21 cellular contexts compared by ENCODE assay signal in the genomic region with DNA sequence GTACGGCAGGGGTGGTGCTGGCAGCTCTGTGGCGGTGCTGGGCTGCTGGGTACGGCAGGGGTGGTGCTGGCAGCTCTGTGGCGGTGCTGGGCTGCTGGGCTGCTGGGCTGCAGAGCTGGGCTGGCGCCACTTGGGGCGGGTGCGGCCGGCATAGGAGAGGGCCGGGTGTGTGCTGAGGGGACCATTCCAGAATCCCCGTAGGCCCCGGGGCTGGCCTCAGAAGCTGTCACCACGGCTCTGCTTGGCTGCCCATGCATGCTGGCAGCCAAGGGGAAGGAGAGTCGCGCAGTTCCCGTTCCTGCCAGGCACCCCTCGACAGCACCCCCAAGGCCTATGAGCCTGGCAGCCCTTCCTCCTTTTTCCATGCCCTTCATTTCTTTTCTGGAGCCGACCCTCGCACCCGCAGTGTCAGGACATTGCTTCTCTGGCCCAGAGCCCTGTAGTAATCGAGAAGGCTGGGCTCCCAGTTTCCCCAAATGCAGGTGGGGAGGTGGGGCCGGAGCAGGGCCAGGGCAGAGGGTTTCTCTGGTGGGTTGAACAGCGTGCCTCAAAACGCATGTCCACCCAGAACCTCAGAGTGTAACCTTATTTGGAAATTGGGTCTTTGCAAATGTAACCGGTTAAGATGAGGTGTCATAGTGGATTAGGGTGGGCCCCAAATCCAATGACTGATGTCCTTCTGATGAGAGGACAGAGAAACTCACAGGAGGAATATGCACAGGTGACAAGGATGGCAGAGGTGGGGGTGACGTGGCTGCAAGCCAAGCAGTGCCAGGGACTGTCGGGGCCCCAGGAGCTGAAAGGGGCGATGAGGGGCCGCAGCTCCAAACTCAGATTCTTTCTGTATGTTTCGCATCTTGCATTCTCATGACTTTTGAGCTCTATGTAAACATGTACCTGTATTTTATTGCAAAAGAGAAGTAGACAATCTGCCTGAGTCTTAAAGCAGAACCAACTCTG.
DNase-seq lines count a peak whose midpoint lies in the region; ATAC-seq, FAIRE-seq and TF ChIP-seq lines count a peak whose summit lies in the region.
"Had no signal": no experiment of that assay in that cellular context is flagged by ENCODE, and none has a peak within 500 bp of the region (broad histone marks: within the 10 kb centered on the region; RNA-seq: fewer than 3 reads in every experiment).

No MANE protein-coding gene starts in this region.

- H3K79me2 ChIP-seq in HepG2 (ENCODE audit: insufficient read depth, low read length) = no peaks in the 10 kb centered on the region

- no peak for FAIRE-seq in HepG2 (lab: Jason Lieb, UNC)
- FAIRE-seq: GM19239 had no signal

- H3K23ac ChIP-seq in neuronal stem cell (ENCODE audit: low read depth, low read length, poor library complexity) = no peak overlapping the region

- intact Hi-C loops in right lobe of liver (cut with DNase I) = no loop called here
- intact Hi-C loops in HepG2 (cut with micrococcal nuclease; ENCODE audit: unreplicated experiment) = no loop called here
- intact Hi-C loops in dorsolateral prefrontal cortex (cut with DNase I) = no loop called here
- intact Hi-C loops in activated CD8-positive, alpha-beta T cell treated with anti-CD3 and anti-CD28 coated beads for 36 hours (cut with micrococcal nuclease) = no loop called here

- no peak for TF ChIP-seq CTCF in right lobe of liver (IDR thresholded peaks at IDR 0.05)
- no peak for TF ChIP-seq CTCF in HepG2 (CRISPR knock-in tag; IDR thresholded peaks at IDR 0.05)
- peak in 8 of 56 donors; percentile 5 to 28 (median 16) for TF ChIP-seq CTCF in dorsolateral prefrontal cortex (IDR thresholded peaks at IDR 0.05 in 54 of 56, conservative IDR thresholded peaks at IDR 0.05 in 2 of 56; ENCODE audit: low read depth in 1 of 56, partially characterized antibody in 56 of 56)
- TF ChIP-seq CTCF in activated CD8-positive, alpha-beta T cell treated with anti-CD3 and anti-CD28 coated beads for 36 hours (IDR thresholded peaks at IDR 0.05) = no peak

- no peaks in the 10 kb centered on the region for H4K20me1 ChIP-seq in HepG2 (ENCODE audit: insufficient read depth, low read length)

- ATAC-seq in right lobe of liver (no peak), HepG2 (no peak), GM18870 (IDR thresholded peaks at IDR 0.05; ENCODE audit: unreplicated experiment) (no peak)
- no peak for ATAC-seq in activated CD8-positive, alpha-beta T cell treated with anti-CD3 and anti-CD28 coated beads for 36 hours
- ATAC-seq in activated CD4-positive, CD25-positive, alpha-beta regulatory T cell treated with anti-CD3 and anti-CD28 coated beads, Interleukin-2, amount 50 U/mL, for 24 hours = no peak
- ATAC-seq: activated T-helper 17 cell treated with anti-CD3 and anti-CD28 coated beads, Interleukin-2, amount 50 U/mL, for 72 hours; body of pancreas had no signal

- peak overlapping the region; percentile 27 for H3K18ac ChIP-seq in neuronal stem cell (ENCODE audit: low read length)

- no peak overlapping the region for H3K27ac ChIP-seq in right lobe of liver
- no peak overlapping the region for H3K27ac ChIP-seq in HepG2 (ENCODE audit: extremely low read length, insufficient read depth, low read length)
- peak overlapping the region in 47 of 59 donors; percentile 5 to 86 (median 71) for H3K27ac ChIP-seq in dorsolateral prefrontal cortex
- H3K27ac ChIP-seq in neuronal stem cell (replicated peaks; ENCODE audit: low read length) = no peak overlapping the region
- H3K27ac ChIP-seq: body of pancreas, neutrophil had no signal

- no peak overlapping the region for H2BK12ac ChIP-seq in neuronal stem cell (ENCODE audit: low read length)

- in situ Hi-C loops in HepG2 (cut with HindIII; ENCODE audit: extremely low pct_ligation_motif_present, low pct_unique_long_range_greater_than_20kb) = no loop called here

- H3K36me3 Mint-ChIP-seq in activated CD8-positive, alpha-beta T cell treated with anti-CD3 and anti-CD28 coated beads for 36 hours (ENCODE audit: low read depth) = no peaks in the 10 kb centered on the region
- H3K36me3 Mint-ChIP-seq: activated naive CD8-positive, alpha-beta T cell treated with anti-CD3 and anti-CD28 coated beads, Interleukin-2, amount 10 ng/mL, durations not matched to agents 7 days and 5 days had no signal

- no peak overlapping the region for H3K4me3 Mint-ChIP-seq in activated CD8-positive, alpha-beta T cell treated with anti-CD3 and anti-CD28 coated beads for 36 hours
- H3K4me3 Mint-ChIP-seq: activated naive CD8-positive, alpha-beta T cell treated with anti-CD3 and anti-CD28 coated beads, Interleukin-2, amount 10 ng/mL, durations not matched to agents 7 days and 5 days; activated T-helper 17 cell treated with anti-CD3 and anti-CD28 coated beads, Interleukin-2, amount 50 U/mL, for 72 hours had no signal

- H3K4me2 ChIP-seq in HepG2 (ENCODE audit: low read depth, low read length) (no peak overlapping the region), neuronal stem cell (ENCODE audit: insufficient read depth, low read length, poor library complexity, severe bottlenecking) (no peak overlapping the region)

- H3K27me3 Mint-ChIP-seq in activated CD8-positive, alpha-beta T cell treated with anti-CD3 and anti-CD28 coated beads for 36 hours = no peaks in the 10 kb centered on the region

- no peak overlapping the region for H2AFZ ChIP-seq in HepG2 (ENCODE audit: low read length)
- no peak overlapping the region for H2AFZ ChIP-seq in neuronal stem cell (ENCODE audit: low read length)

- H2BK15ac ChIP-seq in neuronal stem cell (ENCODE audit: low read length) = no peak overlapping the region

- no peak overlapping the region for H2BK5ac ChIP-seq in neuronal stem cell (ENCODE audit: low read length)

- POLR2A ChIA-PET in HepG2 (lab: Yijun Ruan, JAX) = no interaction called here
- POLR2A ChIA-PET in activated CD8-positive, alpha-beta T cell treated with anti-CD3 and anti-CD28 coated beads for 36 hours (lab: Charles Lee) = no interaction called here

- H3K36me3 ChIP-seq in right lobe of liver (no peaks in the 10 kb centered on the region), HepG2 (replicated peaks in 1 of 2; ENCODE audit: control insufficient read depth in 1 of 2, insufficient read depth in 2 of 2, low read length in 2 of 2) (no peaks in the 10 kb centered on the region), neuronal stem cell (replicated peaks in 1 of 2; ENCODE audit: control insufficient read depth in 2 of 2, insufficient read depth in 2 of 2, low read length in 2 of 2) (no peaks in the 10 kb centered on the region)
- H3K36me3 ChIP-seq: neutrophil had no signal

- no peak overlapping the region for H3K4ac ChIP-seq in neuronal stem cell (ENCODE audit: low read length)

- TF ChIP-seq RAD21 in HepG2 (CRISPR knock-in tag; IDR thresholded peaks at IDR 0.05) = no peak

- H3K9ac ChIP-seq in HepG2 (ENCODE audit: insufficient read depth, low read depth, low read length) (no peak overlapping the region), neuronal stem cell (ENCODE audit: low read depth, low read length, poor library complexity) (no peak overlapping the region)

- H4K8ac ChIP-seq in neuronal stem cell (ENCODE audit: low read depth, low read length) = no peak overlapping the region

- H3K27me3 ChIP-seq in right lobe of liver (no peaks in the 10 kb centered on the region), HepG2 (ENCODE audit: control insufficient read depth in 1 of 2, insufficient read depth in 2 of 2, low read length in 2 of 2) (peaks cover 10 to 59% of the 10 kb centered on the region in 2 experiments), dorsolateral prefrontal cortex (peaks cover 0 to 9% (median 0%) of the 10 kb centered on the region in 45 donors), neuronal stem cell (ENCODE audit: control insufficient read depth in 3 of 3, insufficient read depth in 3 of 3, low read depth in 1 of 3, low read length in 3 of 3) (peaks cover 0 to 49% (median 0%) of the 10 kb centered on the region in 3 experiments)
- H3K27me3 ChIP-seq: body of pancreas had no signal

- no peaks in the 10 kb centered on the region for H3K4me1 Mint-ChIP-seq in activated CD8-positive, alpha-beta T cell treated with anti-CD3 and anti-CD28 coated beads for 36 hours (ENCODE audit: low read depth)
- H3K4me1 Mint-ChIP-seq: activated naive CD8-positive, alpha-beta T cell treated with anti-CD3 and anti-CD28 coated beads, Interleukin-2, amount 10 ng/mL, durations not matched to agents 7 days and 5 days; activated T-helper 17 cell treated with anti-CD3 and anti-CD28 coated beads, Interleukin-2, amount 50 U/mL, for 72 hours had no signal

- CTCF ChIA-PET in HepG2 (lab: Yijun Ruan, JAX; ENCODE audit: low intra/inter-chr PET ratio, low total read pairs) = no interaction called here
- CTCF ChIA-PET in activated CD8-positive, alpha-beta T cell treated with anti-CD3 and anti-CD28 coated beads for 36 hours (lab: Charles Lee) = no interaction called here

- H3K9me3 ChIP-seq in right lobe of liver = no peaks in the 10 kb centered on the region
- H3K9me3 ChIP-seq in HepG2 (ENCODE audit: low read length) = peaks cover 3% of the 10 kb centered on the region; the same call in 1 of the 2 replicates
- H3K9me3 ChIP-seq in neuronal stem cell (replicated peaks in 1 of 2; ENCODE audit: control insufficient read depth in 2 of 2, insufficient read depth in 1 of 2, low read depth in 1 of 2, low read length in 2 of 2) = peaks cover 0 to 7% of the 10 kb centered on the region in 2 donors
- H3K9me3 ChIP-seq: body of pancreas, Caco-2, neutrophil had no signal

- BruUV-seq in HepG2 (replicated peaks; lab: Mats Ljungman, UMichigan) = no TSS peak

- H3K4me3 ChIP-seq in right lobe of liver (no peak overlapping the region), HepG2 (replicated peaks in 1 of 3; ENCODE audit: insufficient read depth in 1 of 3, low read depth in 2 of 3, low read length in 3 of 3) (no peak overlapping the region), dorsolateral prefrontal cortex (peak overlapping the region in 6 of 59 donors; percentile 5 to 32 (median 12)), neuronal stem cell (ENCODE audit: low read length in 2 of 2) (no peak overlapping the region)
- H3K4me3 ChIP-seq: body of pancreas, skin epidermis had no signal

- no peaks in the 10 kb centered on the region for H3K79me1 ChIP-seq in neuronal stem cell (ENCODE audit: low read depth, low read length)

- WGBS in right lobe of liver (ENCODE audit: insufficient coverage, low coverage, low lambda C conversion rate, missing lambda C conversion rate) = 76% methylated on average over 12 of the region's 29 CpGs
- WGBS in HepG2 (ENCODE audit: low lambda C conversion rate) = 19% methylated on average over 12 of the region's 29 CpGs
- no CpG with 5 or more reads among the region's 29 CpGs for WGBS in neuronal stem cell (ENCODE audit: extremely low coverage in 2 of 2, insufficient read length in 2 of 2, insufficient replicate concordance in 1 of 2), 2 donors

- TF ChIP-seq POLR2A in right lobe of liver (IDR thresholded peaks at IDR 0.05) (no peak), HepG2 (IDR thresholded peaks at IDR 0.05; ENCODE audit: insufficient read depth in 1 of 2, low read depth in 2 of 2, low read length in 2 of 2) (no peak)

- no peak overlapping the region for H2BK120ac ChIP-seq in neuronal stem cell (ENCODE audit: low read depth, low read length)

- DNase-seq in right lobe of liver = peak in 2 of 3 donors; percentile 7 to 33
- DNase-seq in HepG2 (ENCODE audit: low spot score) = no peak
- DNase-seq in dorsolateral prefrontal cortex = peak in 6 of 10 donors; percentile 29 to 70 (median 42)
- no peak for DNase-seq in neuronal stem cell (ENCODE audit: low spot score)
- DNase-seq in activated CD8-positive, alpha-beta T cell treated with anti-CD3 and anti-CD28 coated beads for 36 hours = no peak
- no peak for DNase-seq in mesenteric fat pad (ENCODE audit: low spot score)
- DNase-seq: activated naive CD8-positive, alpha-beta T cell treated with anti-CD3 and anti-CD28 coated beads, Interleukin-2, amount 10 ng/mL, durations not matched to agents 7 days and 5 days; Caco-2; effector CD8-positive, alpha-beta T cell; H7; NCI-H1694; NCI-H69; RPMI8226; stimulated activated CD4-positive, alpha-beta T cell treated with anti-CD3 and anti-CD28 coated beads, Interleukin-1b, Interleukin-23, amount 100 ng/mL, for 48 hours had no signal

- no peak overlapping the region for H2AK5ac ChIP-seq in neuronal stem cell (ENCODE audit: low read depth, low read length)

- H3K9me3 Mint-ChIP-seq in activated CD8-positive, alpha-beta T cell treated with anti-CD3 and anti-CD28 coated beads for 36 hours = peaks cover 17% of the 10 kb centered on the region

- H3K4me1 ChIP-seq in right lobe of liver = no peaks in the 10 kb centered on the region
- no peaks in the 10 kb centered on the region for H3K4me1 ChIP-seq in HepG2 (ENCODE audit: insufficient read depth, low read length)
- H3K4me1 ChIP-seq in neuronal stem cell (ENCODE audit: control insufficient read depth in 2 of 2, insufficient read depth in 1 of 2, low read depth in 1 of 2, low read length in 2 of 2) = peaks cover 0 to under 1% of the 10 kb centered on the region in 2 donors
- H3K4me1 ChIP-seq: body of pancreas, Caco-2 had no signal

- TF ChIP-seq EP300 in HepG2 (IDR thresholded peaks at IDR 0.05; ENCODE audit: low read depth in 2 of 2, low read length in 2 of 2) (no peak), HepG2 (CRISPR knock-in tag; IDR thresholded peaks at IDR 0.05; ENCODE audit: borderline replicate concordance) (no peak)

- H3K27ac Mint-ChIP-seq in activated CD8-positive, alpha-beta T cell treated with anti-CD3 and anti-CD28 coated beads for 36 hours = no peak overlapping the region
- H3K27ac Mint-ChIP-seq: activated naive CD8-positive, alpha-beta T cell treated with anti-CD3 and anti-CD28 coated beads, Interleukin-2, amount 10 ng/mL, durations not matched to agents 7 days and 5 days; activated T-helper 17 cell treated with anti-CD3 and anti-CD28 coated beads, Interleukin-2, amount 50 U/mL, for 72 hours had no signal

- peak overlapping the region; percentile 6 for H3K14ac ChIP-seq in neuronal stem cell (ENCODE audit: low read length)

- H4K91ac ChIP-seq in neuronal stem cell (ENCODE audit: low read depth, low read length, poor library complexity) = no peak overlapping the region

Comparison
In these comparisons a context has a peak if more than half of its experiments do, and no peak if none do; other contexts are left out.
1. DNase-seq: peak in right lobe of liver (2 of 3) and dorsolateral prefrontal cortex (6 of 10); none in HepG2 (single experiment), neuronal stem cell (single experiment), activated CD8-positive, alpha-beta T cell treated with anti-CD3 and anti-CD28 coated beads for 36 hours (single experiment) and mesenteric fat pad (single experiment).
2. H3K27ac ChIP-seq: peak in dorsolateral prefrontal cortex (47 of 59); none in right lobe of liver (0 of 3), HepG2 (single experiment) and neuronal stem cell (single experiment).